Comparison of ENCODE assay signal across 1 cellular context in genomic region chr12:3869448-3869847, GRCh38.
TF ChIP-seq lines count a peak whose summit lies in the region.

No MANE protein-coding gene starts in this region.

TF ChIP-seq in GM12878, 131 proteins besides CTCF, POLR2A, EP300 and RAD21 (continued from another document):
- no peak for TF ChIP-seq SPI1 (IDR thresholded peaks at IDR 0.05; ENCODE audit: borderline replicate concordance, insufficient read depth, low read depth, low read length)
- TF ChIP-seq NFIC (IDR thresholded peaks at IDR 0.05; ENCODE audit: low read depth, low read length), result no peak
- no peak for TF ChIP-seq LARP7 (IDR thresholded peaks at IDR 0.05)
- TF ChIP-seq E2F4 (IDR thresholded peaks at IDR 0.05; ENCODE audit: low read depth, low read length), result no peak
- no peak for TF ChIP-seq KLF5 (IDR thresholded peaks at IDR 0.05; ENCODE audit: partially characterized antibody)
- no peak for TF ChIP-seq YBX1 (IDR thresholded peaks at IDR 0.05)
- TF ChIP-seq PAX5 (IDR thresholded peaks at IDR 0.05; ENCODE audit: borderline replicate concordance, low read depth, low read length), result no peak
- TF ChIP-seq RB1 (IDR thresholded peaks at IDR 0.05; ENCODE audit: borderline replicate concordance), result no peak
- no peak for TF ChIP-seq USF2 (IDR thresholded peaks at IDR 0.05; ENCODE audit: borderline replicate concordance, low read depth, low read length)
- no peak for TF ChIP-seq YY1 (IDR thresholded peaks at IDR 0.05; ENCODE audit: low read depth, low read length)
